11 cellular contexts compared by ENCODE assay signal in the genomic region with DNA sequence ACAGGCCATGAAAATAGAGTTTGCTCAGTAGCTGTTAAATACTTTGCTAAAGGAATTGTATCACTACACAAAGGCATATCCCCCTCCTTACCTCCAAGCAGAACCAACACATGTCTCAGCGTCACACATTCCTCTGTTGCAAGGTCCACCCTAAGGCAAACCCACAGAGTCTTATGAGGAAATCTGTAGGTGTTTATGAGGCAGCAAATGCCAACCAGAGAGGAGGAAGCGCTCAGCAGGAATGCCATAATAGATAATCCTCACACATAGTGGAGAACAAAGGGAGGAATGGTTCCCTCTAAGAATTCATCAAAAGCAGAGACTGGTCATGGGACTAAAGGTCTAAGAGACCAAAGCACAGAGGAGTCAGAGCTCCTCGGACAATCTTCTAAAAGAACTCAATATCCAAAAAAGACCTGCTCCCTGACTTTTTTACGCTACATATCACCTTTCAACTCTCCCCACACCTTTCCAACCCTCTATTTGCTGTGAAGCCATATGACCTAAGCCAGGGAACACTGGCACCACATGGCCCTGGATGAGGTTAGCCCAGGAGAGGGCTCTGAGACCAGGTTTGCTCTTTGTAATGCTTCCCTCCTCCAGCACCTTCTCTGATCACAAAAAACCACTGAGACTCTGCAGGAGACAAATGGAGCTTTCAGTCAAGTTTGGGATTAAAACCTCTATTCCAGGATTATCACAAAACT. TPM values are rescaled to one million over a fixed set of nuclear protein-coding genes. Genes with fewer than 3 reads are reported as not detected.
DNase-seq lines count a peak whose midpoint lies in the region; ATAC-seq and TF ChIP-seq lines count a peak whose summit lies in the region.
"Had no signal": no experiment of that assay in that cellular context is flagged by ENCODE, and none has a peak within 500 bp of the region (broad histone marks: within the 10 kb centered on the region; RNA-seq: fewer than 3 reads in every experiment).

No MANE protein-coding gene starts in this region.

- no peak overlapping the region for H3K4me2 ChIP-seq in hepatocyte

- DNase-seq in HT-29 (ENCODE audit: low spot score): peak; percentile 38
- DNase-seq in SK-N-MC (ENCODE audit: low read depth, low spot score): peak; percentile 58
- DNase-seq in upper lobe of right lung: no peak
- no peak for DNase-seq in stimulated activated CD4-positive, alpha-beta T cell treated with anti-CD3 and anti-CD28 coated beads, Interleukin-2, amount 100 ng/mL, for 24 hours
- no peak for DNase-seq in hepatocyte (ENCODE audit: low spot score)
- DNase-seq: COR-L47, NCI-H2171, Peyer's patch had no signal

- H4K20me1 ChIP-seq in hepatocyte (ENCODE audit: insufficient read depth, poor library complexity, severe bottlenecking): peaks cover 17% of the 10 kb centered on the region

- no peaks in the 10 kb centered on the region for H3K9me2 ChIP-seq in hepatocyte (replicated peaks; ENCODE audit: insufficient read depth)

- H3K36me3 ChIP-seq in SK-N-MC (ENCODE audit: insufficient read depth, low read length) (no peaks in the 10 kb centered on the region), upper lobe of right lung (no peaks in the 10 kb centered on the region), hepatocyte (replicated peaks; ENCODE audit: insufficient read depth, low read depth) (no peaks in the 10 kb centered on the region)
- H3K36me3 ChIP-seq: Peyer's patch had no signal

- H3K27me3 ChIP-seq in upper lobe of right lung (no peaks in the 10 kb centered on the region), hepatocyte (no peaks in the 10 kb centered on the region)
- H3K27me3 ChIP-seq: Peyer's patch had no signal

- H3K4me1 ChIP-seq in upper lobe of right lung: peaks cover 52% of the 10 kb centered on the region
- peaks cover 6% of the 10 kb centered on the region for H3K4me1 ChIP-seq in hepatocyte (ENCODE audit: insufficient read depth)

- H3K27ac ChIP-seq in SK-N-MC (no peak overlapping the region), upper lobe of right lung (no peak overlapping the region), hepatocyte (no peak overlapping the region)
- H3K27ac ChIP-seq: Peyer's patch had no signal

- TF ChIP-seq CTCF in upper lobe of right lung (IDR thresholded peaks at IDR 0.05): no peak
- no peak for TF ChIP-seq CTCF in hepatocyte (IDR thresholded peaks at IDR 0.05; ENCODE audit: poor library complexity)

- H3K4me3 ChIP-seq in SK-N-MC (no peak overlapping the region), iPS-18c (ENCODE audit: insufficient read depth, low read depth, low read length) (0 out of 2 replicates have a peak overlapping the region, but pooled peaks have one; percentile 15), upper lobe of right lung (no peak overlapping the region), hepatocyte (no peak overlapping the region)
- H3K4me3 ChIP-seq: Peyer's patch had no signal

- ATAC-seq in upper lobe of right lung (peak; percentile 64), HG03565 (IDR thresholded peaks at IDR 0.05; ENCODE audit: unreplicated experiment) (no peak)
- ATAC-seq: natural killer cell treated with Interleukin-12 subunit alpha and Interleukin-12 subunit beta and Interleukin-15 and Interleukin-18, amount 100 ng/mL, for 72 hours had no signal

- intact Hi-C loops in upper lobe of right lung (cut with DNase I): no loop called here

- no peak overlapping the region for H2AFZ ChIP-seq in hepatocyte

- H3K79me2 ChIP-seq in hepatocyte: peaks cover 90% of the 10 kb centered on the region

- H3K9me3 ChIP-seq in SK-N-MC (ENCODE audit: low read depth, low read length) (no peaks in the 10 kb centered on the region), iPS-18c (ENCODE audit: control insufficient read depth, insufficient read depth, low read length) (no peaks in the 10 kb centered on the region), upper lobe of right lung (no peaks in the 10 kb centered on the region), hepatocyte (ENCODE audit: low read depth) (no peaks in the 10 kb centered on the region)
- H3K9me3 ChIP-seq: Peyer's patch had no signal

- H3K9ac ChIP-seq in SK-N-MC (ENCODE audit: insufficient read length): no peak overlapping the region

- WGBS in hepatocyte (ENCODE audit: low lambda C conversion rate, missing lambda C conversion rate): 78% methylated on average over 4 of the region's 4 CpGs

RNA-seq across cellular contexts. Expression of gene SLC25A13, which starts 7.3 kb away (rescaled TPM):
- 28.2 and 34.1 TPM in 2 replicates for total RNA-seq in HT-29 (2014; rRNA removed; shearing (Covaris generic))
- total RNA-seq in upper lobe of right lung: 34.5 TPM
- total RNA-seq in hepatocyte: 53.2 and 55.1 TPM in 2 replicates
- 28.2 and 37.5 TPM in 2 replicates for polyA plus RNA-seq in hepatocyte

Comparison
In these comparisons a context has a peak if more than half of its experiments do, and no peak if none do; other contexts are left out.
1. DNase-seq: peak in HT-29 (single experiment) and SK-N-MC (single experiment); none in upper lobe of right lung (single experiment), stimulated activated CD4-positive, alpha-beta T cell treated with anti-CD3 and anti-CD28 coated beads, Interleukin-2, amount 100 ng/mL, for 24 hours (0 of 2) and hepatocyte (single experiment).